ENCODE assay signal across 1 cellular context in the genomic region with DNA sequence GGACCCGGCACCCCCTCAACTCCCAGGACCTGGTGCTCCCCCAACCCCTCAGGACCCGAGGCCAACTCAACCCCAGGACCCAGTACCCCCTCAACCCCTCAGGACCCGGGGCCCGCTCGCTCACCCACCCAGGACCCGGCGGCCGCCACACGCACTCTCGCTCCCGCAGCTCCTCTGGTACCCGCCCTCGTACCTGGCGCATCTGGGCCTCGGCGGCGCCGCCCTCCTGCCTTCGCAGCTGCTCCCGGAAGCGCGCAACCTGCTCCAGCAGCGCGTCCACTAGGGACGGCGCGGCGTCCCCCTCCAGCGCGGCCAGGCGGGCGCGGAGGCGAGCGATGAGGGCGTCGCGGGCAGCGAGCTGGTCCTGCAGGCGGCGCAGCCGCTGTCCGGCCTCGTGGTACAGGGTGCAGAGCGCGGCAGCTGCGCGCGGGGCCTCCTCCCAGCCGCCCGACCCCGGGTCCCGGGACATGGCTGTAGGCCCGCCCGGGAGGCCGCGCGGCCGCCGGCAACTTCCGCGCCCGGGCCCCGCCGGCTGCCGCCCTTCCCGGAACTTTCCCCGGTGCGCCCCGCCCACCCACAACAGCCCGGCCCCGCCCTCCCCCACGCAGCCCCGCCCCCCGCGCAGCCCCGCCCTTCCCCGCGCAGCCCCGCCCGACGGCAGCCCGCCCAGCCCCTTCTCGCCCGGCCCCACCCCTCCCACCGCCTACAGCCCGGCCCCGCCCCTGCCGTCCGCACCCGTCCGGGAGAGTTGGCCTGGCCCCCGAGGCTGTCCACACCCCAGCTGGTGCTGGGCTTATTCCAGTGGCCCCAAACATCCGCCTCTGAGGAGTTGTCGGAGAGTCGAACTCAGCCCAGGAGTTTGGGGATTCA.
A peak's percentile ranks its signal among the peaks of the same experiment; 100 is the strongest.
TF ChIP-seq lines count a peak whose summit lies in the region.

A gene with protein sequence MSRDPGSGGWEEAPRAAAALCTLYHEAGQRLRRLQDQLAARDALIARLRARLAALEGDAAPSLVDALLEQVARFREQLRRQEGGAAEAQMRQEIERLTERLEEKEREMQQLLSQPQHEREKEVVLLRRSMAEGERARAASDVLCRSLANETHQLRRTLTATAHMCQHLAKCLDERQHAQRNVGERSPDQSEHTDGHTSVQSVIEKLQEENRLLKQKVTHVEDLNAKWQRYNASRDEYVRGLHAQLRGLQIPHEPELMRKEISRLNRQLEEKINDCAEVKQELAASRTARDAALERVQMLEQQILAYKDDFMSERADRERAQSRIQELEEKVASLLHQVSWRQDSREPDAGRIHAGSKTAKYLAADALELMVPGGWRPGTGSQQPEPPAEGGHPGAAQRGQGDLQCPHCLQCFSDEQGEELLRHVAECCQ (minus strand): TSS at position 516 of the 870 bp plus-strand sequence. CDS start 47 bp downstream, at position 469.

TF ChIP-seq in HepG2, 621 proteins besides CTCF, POLR2A, EP300 and RAD21 (continued from another document and continues in another):
- TF ChIP-seq JUNB (CRISPR knock-in tag; IDR thresholded peaks at IDR 0.05; ENCODE audit: borderline replicate concordance) (no peak), HNF4A (CRISPR knock-in tag; IDR thresholded peaks at IDR 0.05) (no peak), ZNF83 (CRISPR knock-in tag; IDR thresholded peaks at IDR 0.05; ENCODE audit: borderline replicate concordance) (no peak), PHF5A (CRISPR knock-in tag; IDR thresholded peaks at IDR 0.05; ENCODE audit: low read depth, unreplicated experiment) (no peak), IKZF4 (CRISPR knock-in tag; IDR thresholded peaks at IDR 0.05; ENCODE audit: borderline replicate concordance, low read depth, not compliant biosample characterization) (peak; percentile 71), ELF1 (CRISPR knock-in tag; IDR thresholded peaks at IDR 0.05) (peak; percentile 68), ZNF570 (CRISPR knock-in tag; IDR thresholded peaks at IDR 0.05; ENCODE audit: borderline replicate concordance) (0 out of 2 replicates have a peak, but pooled peaks have one; percentile 37), KIAA2018 (CRISPR knock-in tag; IDR thresholded peaks at IDR 0.05; ENCODE audit: borderline replicate concordance) (no peak), AHDC1 (CRISPR knock-in tag; IDR thresholded peaks at IDR 0.05; ENCODE audit: borderline replicate concordance) (no peak), ZNF510 (CRISPR knock-in tag; IDR thresholded peaks at IDR 0.05; ENCODE audit: low read depth) (no peak; the same call in 1 of the 2 replicates), MEF2D (CRISPR knock-in tag; IDR thresholded peaks at IDR 0.05) (no peak), CENPT (CRISPR knock-in tag; IDR thresholded peaks at IDR 0.05; ENCODE audit: low read depth) (peak; percentile 78; the same call in 1 of the 2 replicates), ZNF205 (CRISPR knock-in tag; IDR thresholded peaks at IDR 0.05) (no peak), ZNF101 (CRISPR knock-in tag; IDR thresholded peaks at IDR 0.05; ENCODE audit: borderline replicate concordance, low read depth) (peak; percentile 25; the same call in 1 of the 2 replicates), NFKB2 (CRISPR knock-in tag; IDR thresholded peaks at IDR 0.05; ENCODE audit: borderline replicate concordance) (no peak), HOXD1 (CRISPR knock-in tag; IDR thresholded peaks at IDR 0.05) (no peak), HOXA3 (CRISPR knock-in tag; IDR thresholded peaks at IDR 0.05) (peak; percentile 78), XBP1 (CRISPR knock-in tag; IDR thresholded peaks at IDR 0.05) (no peak), NFRKB (IDR thresholded peaks at IDR 0.05) (no peak), CENPBD1 (CRISPR knock-in tag; IDR thresholded peaks at IDR 0.05; ENCODE audit: borderline replicate concordance, low read depth) (no peak), LCORL (IDR thresholded peaks at IDR 0.05) (no peak), LCORL (CRISPR knock-in tag; IDR thresholded peaks at IDR 0.05) (no peak), ZNF10 (CRISPR knock-in tag; IDR thresholded peaks at IDR 0.05; ENCODE audit: borderline replicate concordance, low read depth) (no peak), ATF1 (CRISPR knock-in tag; IDR thresholded peaks at IDR 0.05) (no peak), IRX3 (CRISPR knock-in tag; IDR thresholded peaks at IDR 0.05; ENCODE audit: borderline replicate concordance, low read depth) (peak; percentile 87), KMT2B (CRISPR knock-in tag; IDR thresholded peaks at IDR 0.05) (no peak), HNRNPL (IDR thresholded peaks at IDR 0.05; ENCODE audit: low read depth, low read length) (no peak)
- TF ChIP-seq, protein P1, sequence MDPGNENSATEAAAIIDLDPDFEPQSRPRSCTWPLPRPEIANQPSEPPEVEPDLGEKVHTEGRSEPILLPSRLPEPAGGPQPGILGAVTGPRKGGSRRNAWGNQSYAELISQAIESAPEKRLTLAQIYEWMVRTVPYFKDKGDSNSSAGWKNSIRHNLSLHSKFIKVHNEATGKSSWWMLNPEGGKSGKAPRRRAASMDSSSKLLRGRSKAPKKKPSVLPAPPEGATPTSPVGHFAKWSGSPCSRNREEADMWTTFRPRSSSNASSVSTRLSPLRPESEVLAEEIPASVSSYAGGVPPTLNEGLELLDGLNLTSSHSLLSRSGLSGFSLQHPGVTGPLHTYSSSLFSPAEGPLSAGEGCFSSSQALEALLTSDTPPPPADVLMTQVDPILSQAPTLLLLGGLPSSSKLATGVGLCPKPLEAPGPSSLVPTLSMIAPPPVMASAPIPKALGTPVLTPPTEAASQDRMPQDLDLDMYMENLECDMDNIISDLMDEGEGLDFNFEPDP (CRISPR knock-in tag; conservative IDR thresholded peaks at IDR 0.05) = no peak
- TF ChIP-seq, protein P2, sequence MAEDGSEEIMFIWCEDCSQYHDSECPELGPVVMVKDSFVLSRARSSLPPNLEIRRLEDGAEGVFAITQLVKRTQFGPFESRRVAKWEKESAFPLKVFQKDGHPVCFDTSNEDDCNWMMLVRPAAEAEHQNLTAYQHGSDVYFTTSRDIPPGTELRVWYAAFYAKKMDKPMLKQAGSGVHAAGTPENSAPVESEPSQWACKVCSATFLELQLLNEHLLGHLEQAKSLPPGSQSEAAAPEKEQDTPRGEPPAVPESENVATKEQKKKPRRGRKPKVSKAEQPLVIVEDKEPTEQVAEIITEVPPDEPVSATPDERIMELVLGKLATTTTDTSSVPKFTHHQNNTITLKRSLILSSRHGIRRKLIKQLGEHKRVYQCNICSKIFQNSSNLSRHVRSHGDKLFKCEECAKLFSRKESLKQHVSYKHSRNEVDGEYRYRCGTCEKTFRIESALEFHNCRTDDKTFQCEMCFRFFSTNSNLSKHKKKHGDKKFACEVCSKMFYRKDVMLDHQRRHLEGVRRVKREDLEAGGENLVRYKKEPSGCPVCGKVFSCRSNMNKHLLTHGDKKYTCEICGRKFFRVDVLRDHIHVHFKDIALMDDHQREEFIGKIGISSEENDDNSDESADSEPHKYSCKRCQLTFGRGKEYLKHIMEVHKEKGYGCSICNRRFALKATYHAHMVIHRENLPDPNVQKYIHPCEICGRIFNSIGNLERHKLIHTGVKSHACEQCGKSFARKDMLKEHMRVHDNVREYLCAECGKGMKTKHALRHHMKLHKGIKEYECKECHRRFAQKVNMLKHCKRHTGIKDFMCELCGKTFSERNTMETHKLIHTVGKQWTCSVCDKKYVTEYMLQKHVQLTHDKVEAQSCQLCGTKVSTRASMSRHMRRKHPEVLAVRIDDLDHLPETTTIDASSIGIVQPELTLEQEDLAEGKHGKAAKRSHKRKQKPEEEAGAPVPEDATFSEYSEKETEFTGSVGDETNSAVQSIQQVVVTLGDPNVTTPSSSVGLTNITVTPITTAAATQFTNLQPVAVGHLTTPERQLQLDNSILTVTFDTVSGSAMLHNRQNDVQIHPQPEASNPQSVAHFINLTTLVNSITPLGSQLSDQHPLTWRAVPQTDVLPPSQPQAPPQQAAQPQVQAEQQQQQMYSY (CRISPR knock-in tag; IDR thresholded peaks at IDR 0.05) = no peak
- TF ChIP-seq, protein P3, sequence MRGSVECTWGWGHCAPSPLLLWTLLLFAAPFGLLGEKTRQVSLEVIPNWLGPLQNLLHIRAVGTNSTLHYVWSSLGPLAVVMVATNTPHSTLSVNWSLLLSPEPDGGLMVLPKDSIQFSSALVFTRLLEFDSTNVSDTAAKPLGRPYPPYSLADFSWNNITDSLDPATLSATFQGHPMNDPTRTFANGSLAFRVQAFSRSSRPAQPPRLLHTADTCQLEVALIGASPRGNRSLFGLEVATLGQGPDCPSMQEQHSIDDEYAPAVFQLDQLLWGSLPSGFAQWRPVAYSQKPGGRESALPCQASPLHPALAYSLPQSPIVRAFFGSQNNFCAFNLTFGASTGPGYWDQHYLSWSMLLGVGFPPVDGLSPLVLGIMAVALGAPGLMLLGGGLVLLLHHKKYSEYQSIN (CRISPR knock-in tag; IDR thresholded peaks at IDR 0.05; ENCODE audit: borderline replicate concordance) = no peak
